ENCODE assay signal across 12 cellular contexts in genomic region chr16:85025781-85026653, GRCh38. TPM values are rescaled to one million over a fixed set of nuclear protein-coding genes. Genes with fewer than 3 reads are reported as not detected.
A peak's percentile ranks its signal among the peaks of the same experiment; 100 is the strongest.
DNase-seq lines count a peak whose midpoint lies in the region; ATAC-seq, FAIRE-seq and TF ChIP-seq lines count a peak whose summit lies in the region.
"Had no signal": no experiment of that assay in that cellular context is flagged by ENCODE, and none has a peak within 500 bp of the region (broad histone marks: within the 10 kb centered on the region; RNA-seq: fewer than 3 reads in every experiment).

No MANE protein-coding gene starts in this region.

- POLR2A ChIA-PET in T-cell (lab: Charles Lee): interaction anchor here in 1 of 2 donors (1.2 to 2.0 kb wide), 2 partner anchors 14 to 21 kb away, joined by 5 to 19 read pairs; partner anchors contain the start of gene ZDHHC7

- TF ChIP-seq EP300 in stomach (IDR thresholded peaks at IDR 0.05): no peak

- peaks cover 6 to 14% of the 10 kb centered on the region in 2 donors for H3K4me1 ChIP-seq in kidney (ENCODE audit: control insufficient read depth in 1 of 2, insufficient read depth in 1 of 2, low read depth in 1 of 2, low read length in 2 of 2)
- peaks cover 13 to 54% (median 39%) of the 10 kb centered on the region in 4 donors for H3K4me1 ChIP-seq in stomach

- H3K27ac ChIP-seq in kidney (ENCODE audit: low read depth in 2 of 2, low read length in 2 of 2) (no peak overlapping the region), stomach (peak overlapping the region; percentile 32 to 97 (median 95)), caudate nucleus (ENCODE audit: low read depth, low read length) (no peak overlapping the region)
- H3K27ac ChIP-seq: RWPE1 had no signal

- H3K27me3 Mint-ChIP-seq in activated T-cell treated with anti-CD3 and anti-CD28 coated beads, Interleukin-2, amount 50 U/mL, for 24 hours: no peaks in the 10 kb centered on the region
- no peaks in the 10 kb centered on the region for H3K27me3 Mint-ChIP-seq in T-cell

- H3K27me3 ChIP-seq in stomach: no peaks in the 10 kb centered on the region

- FAIRE-seq in kidney (lab: Jason Lieb, UNC): no peak

- H3K36me3 ChIP-seq in kidney (ENCODE audit: control insufficient read depth in 1 of 2, insufficient read depth in 2 of 2, low read length in 2 of 2) (no peaks in the 10 kb centered on the region), stomach (no peaks in the 10 kb centered on the region)

- peak overlapping the region in 1 of 2 donors; percentile 86 for H3K4me3 ChIP-seq in kidney (ENCODE audit: low read length in 2 of 2)
- H3K4me3 ChIP-seq in stomach: peak overlapping the region in 2 of 4 donors; percentile 69 to 79

- no peak for ATAC-seq in T-cell (replicated peaks in 1 of 4)
- ATAC-seq: right cardiac atrium had no signal

- intact Hi-C loops in kidney (cut with DNase I) (no loop called here), stomach (cut with DNase I; ENCODE audit: low total_unique reads) (no loop called here)

- CTCF ChIA-PET in T-cell (lab: Charles Lee): interaction anchor here (1.0 to 1.5 kb wide), 3 partner anchors 14 to 290 kb away, joined by 3 to 6 read pairs (median 5); no protein-coding TSS in a partner anchor

- no peak overlapping the region for H3K27ac Mint-ChIP-seq in activated T-cell treated with anti-CD3 and anti-CD28 coated beads, Interleukin-2, amount 50 U/mL, for 24 hours
- peak overlapping the region in 1 of 2 donors; percentile 25 for H3K27ac Mint-ChIP-seq in T-cell

- H3K4me3 Mint-ChIP-seq in activated T-cell treated with anti-CD3 and anti-CD28 coated beads, Interleukin-2, amount 50 U/mL, for 24 hours: peak overlapping the region; percentile 85
- peak overlapping the region; percentile 84 to 91 (median 86) for H3K4me3 Mint-ChIP-seq in T-cell

- 65 to 76% (median 70%) methylated on average over 8 of the region's 8 CpGs for WGBS in stomach, 5 donors

- no peak for TF ChIP-seq POLR2A in stomach (IDR thresholded peaks at IDR 0.05)

- H3K9me3 ChIP-seq in kidney (ENCODE audit: control insufficient read depth in 1 of 2, low read length in 2 of 2): no peaks in the 10 kb centered on the region
- H3K9me3 ChIP-seq in stomach: no peaks in the 10 kb centered on the region

- no peaks in the 10 kb centered on the region for H3K36me3 Mint-ChIP-seq in activated T-cell treated with anti-CD3 and anti-CD28 coated beads, Interleukin-2, amount 50 U/mL, for 24 hours (ENCODE audit: low read depth)
- H3K36me3 Mint-ChIP-seq in T-cell: no peaks in the 10 kb centered on the region

- no peak for DNase-seq in activated T-cell treated with anti-CD3 and anti-CD28 coated beads, Interleukin-2, amount 50 U/mL, for 24 hours
- no peak for DNase-seq in activated T-cell treated with anti-CD3 and anti-CD28 coated beads for 4 hours
- no peak for DNase-seq in T-cell
- peak; percentile 33 for DNase-seq in kidney
- DNase-seq in stomach: peak; percentile 46
- DNase-seq in NCI-H128 (lab: John Stamatoyannopoulos, UW; ENCODE audit: unreplicated experiment): no peak
- DNase-seq in caudate nucleus (lab: John Stamatoyannopoulos, UW): no peak
- no peak for DNase-seq in activated naive CD4-positive, alpha-beta T cell treated with anti-CD3 and anti-CD28 coated beads, Interleukin-2, amount 50 U/mL, for 16 hours
- DNase-seq: NCI-H1092 treated with DMSO at 0.1 percent for 48 hours; stimulated activated CD8-positive, alpha-beta memory T cell treated with anti-CD3 and anti-CD28 coated beads, Interleukin-4, amount 100 ng/mL, for 48 hours had no signal

- no peak overlapping the region for H3K9ac ChIP-seq in kidney (ENCODE audit: low read length in 2 of 2)

- TF ChIP-seq CTCF in kidney (IDR thresholded peaks at IDR 0.05; ENCODE audit: borderline replicate concordance, extremely low read depth, insufficient read depth) (no peak), stomach (IDR thresholded peaks at IDR 0.05) (no peak)

- no peaks in the 10 kb centered on the region for H3K9me3 Mint-ChIP-seq in activated T-cell treated with anti-CD3 and anti-CD28 coated beads, Interleukin-2, amount 50 U/mL, for 24 hours
- no peaks in the 10 kb centered on the region for H3K9me3 Mint-ChIP-seq in T-cell

- H3K4me1 Mint-ChIP-seq in activated T-cell treated with anti-CD3 and anti-CD28 coated beads, Interleukin-2, amount 50 U/mL, for 24 hours (ENCODE audit: low read depth): peaks cover 42% of the 10 kb centered on the region
- H3K4me1 Mint-ChIP-seq in T-cell: peaks cover 25 to 39% (median 32%) of the 10 kb centered on the region in 3 donors

RNA-seq across cellular contexts. Expression of gene KIAA0513, which starts 1.6 kb away (rescaled TPM):
- total RNA-seq in T-cell: 10 to 100 TPM in 4 of 5 donors, 1 to 10 TPM in 1; 9.2 to 19.7 (median 17.2) TPM
- 19.2 TPM for total RNA-seq in kidney
- polyA plus RNA-seq in kidney (ENCODE audit: insufficient read depth, low read depth, low replicate concordance): 2.6 TPM
- 10 to 100 TPM; 13.3 to 40.6 (median 17.6) TPM for total RNA-seq in stomach
- 10 to 100 TPM in 1 of 3 donors, 1 to 10 TPM in 2; 3.6 to 10.2 (median 8.4) TPM for polyA plus RNA-seq in stomach

RNA-seq across cellular contexts. Expression of gene ZDHHC7, which starts 14.7 kb away (rescaled TPM):
- total RNA-seq in T-cell: 10 to 100 TPM; 33.5 to 43.9 (median 38.7) TPM
- total RNA-seq in kidney: 54.4 TPM
- 23.4 TPM for polyA plus RNA-seq in kidney (ENCODE audit: insufficient read depth, low read depth, low replicate concordance)
- 100 to 1,000 TPM in 2 of 5 donors, 10 to 100 TPM in 3; 54.3 to 358 (median 58.1) TPM for total RNA-seq in stomach
- 10 to 100 TPM; 15.0 to 23.0 (median 15.4) TPM for polyA plus RNA-seq in stomach

Comparison
In these comparisons a context has a peak if more than half of its experiments do, and no peak if none do; other contexts are left out.
1. DNase-seq: peak in kidney (single experiment) and stomach (single experiment); none in activated T-cell treated with anti-CD3 and anti-CD28 coated beads, Interleukin-2, amount 50 U/mL, for 24 hours (single experiment), activated T-cell treated with anti-CD3 and anti-CD28 coated beads for 4 hours (single experiment), T-cell (0 of 34), NCI-H128 (single experiment), caudate nucleus (0 of 61) and activated naive CD4-positive, alpha-beta T cell treated with anti-CD3 and anti-CD28 coated beads, Interleukin-2, amount 50 U/mL, for 16 hours (single experiment).
2. H3K27ac ChIP-seq: peak in stomach (5 of 5); none in kidney (0 of 2) and caudate nucleus (single experiment).